In the genomic region with DNA sequence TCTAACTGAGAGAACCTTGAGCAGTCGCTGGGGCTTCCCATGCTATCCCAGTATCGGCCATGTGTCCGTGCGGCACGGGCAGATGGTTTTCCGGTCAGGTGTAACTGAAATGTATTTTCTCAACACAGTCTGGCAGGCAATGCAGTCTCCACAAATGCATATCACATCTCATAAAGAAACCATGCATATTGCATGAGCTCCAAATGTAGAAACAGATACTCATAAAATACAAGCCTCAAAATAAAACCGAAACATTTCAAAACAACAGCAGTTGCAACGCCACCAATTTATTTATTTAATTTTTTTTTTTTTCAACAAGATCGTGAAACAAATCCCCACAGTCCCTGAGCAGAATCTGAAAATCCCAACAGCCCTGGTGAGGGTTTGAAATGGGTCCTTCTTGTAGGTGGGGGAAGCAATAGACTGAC, we compare ENCODE assay signal across 10 cellular contexts.
A peak's percentile ranks its signal among the peaks of the same experiment; 100 is the strongest.
DNase-seq lines count a peak whose midpoint lies in the region; ATAC-seq and TF ChIP-seq lines count a peak whose summit lies in the region.
"Had no signal": no experiment of that assay in that cellular context is flagged by ENCODE, and none has a peak within 500 bp of the region (broad histone marks: within the 10 kb centered on the region; RNA-seq: fewer than 3 reads in every experiment).

No MANE protein-coding gene starts in this region.

- no peak overlapping the region for H3K27ac Mint-ChIP-seq in nephron progenitor cell

- H3K4me3 Mint-ChIP-seq in nephron progenitor cell, result no peak overlapping the region

- intact Hi-C loops in Right ventricle myocardium inferior (cut with DNase I), result no loop called here

- H3K36me3 Mint-ChIP-seq in nephron progenitor cell (ENCODE audit: low read depth), result no peaks in the 10 kb centered on the region

- TF ChIP-seq CTCF in nephron progenitor cell (IDR thresholded peaks at IDR 0.05), result no peak

- DNase-seq in fibroblast of gingiva (ENCODE audit: low read depth) (peak; percentile 31), nephron progenitor cell (no peak), Right ventricle myocardium inferior (ENCODE audit: missing footprints) (no peak)
- DNase-seq in activated CD4-positive, CD25-positive, alpha-beta regulatory T cell (lab: John Stamatoyannopoulos, UW), result no peak
- DNase-seq: NCI-H1105 treated with DMSO at 0.1 percent for 48 hours; stimulated activated CD4-positive, alpha-beta T cell treated with anti-CD3 and anti-CD28 coated beads, Interleukin-2, amount 100 ng/mL, for 48 hours had no signal

- peak; percentile 69 for ATAC-seq in GM18502 (IDR thresholded peaks at IDR 0.05; ENCODE audit: poor library complexity, unreplicated experiment)
- peak; percentile 57 for ATAC-seq in GM21528 (IDR thresholded peaks at IDR 0.05; ENCODE audit: low FRiP score, unreplicated experiment)
- ATAC-seq in HG03439 (IDR thresholded peaks at IDR 0.05; ENCODE audit: unreplicated experiment), result peak; percentile 68
- no peak for ATAC-seq in HG02840 (IDR thresholded peaks at IDR 0.05; ENCODE audit: low FRiP score, unreplicated experiment)
- no peak for ATAC-seq in Right ventricle myocardium inferior

- H3K4me1 Mint-ChIP-seq in nephron progenitor cell, result no peaks in the 10 kb centered on the region

- H3K9me3 Mint-ChIP-seq in nephron progenitor cell, result no peaks in the 10 kb centered on the region

- peaks cover 3% of the 10 kb centered on the region for H3K27me3 Mint-ChIP-seq in nephron progenitor cell (ENCODE audit: low read depth, poor library complexity)

Comparison
In these comparisons a context has a peak if more than half of its experiments do, and no peak if none do; other contexts are left out.
1. ATAC-seq: peak in GM18502 (single experiment), GM21528 (single experiment) and HG03439 (single experiment); none in HG02840 (single experiment) and Right ventricle myocardium inferior (single experiment).